8 cellular contexts compared by ENCODE assay signal in genomic region chr10:58435297-58435696, GRCh38. TPM values are rescaled to one million over a fixed set of nuclear protein-coding genes. Genes with fewer than 3 reads are reported as not detected.
DNase-seq lines count a peak whose midpoint lies in the region; ATAC-seq, FAIRE-seq and TF ChIP-seq lines count a peak whose summit lies in the region.

No MANE protein-coding gene starts in this region.

- in situ Hi-C loops in GM13977 (cut with MboI; ENCODE audit: low pct_unique_long_range_greater_than_20kb, low sequenced_read_pairs, unreplicated experiment), result no loop called here

- DNase-seq in GOT3 (lab: John Stamatoyannopoulos, UW), result peak; percentile 41
- DNase-seq in RCC 7860 (ENCODE audit: low spot score), result peak; percentile 99
- DNase-seq in fibroblast of gingiva (ENCODE audit: low read depth), result peak; percentile 99
- peak; percentile 100 for DNase-seq in renal cortical epithelial cell (ENCODE audit: low read depth)
- DNase-seq in NCI-H1105 (lab: John Stamatoyannopoulos, UW), result no peak
- DNase-seq in NCI-H345 treated with DMSO at 0.1 percent for 48 hours (lab: John Stamatoyannopoulos, UW; ENCODE audit: unreplicated experiment), result no peak
- no peak for DNase-seq in GM13977 (ENCODE audit: low spot score)

- no peak for TF ChIP-seq CTCF in GM13977 (IDR thresholded peaks at IDR 0.05; ENCODE audit: extremely low read depth, insufficient read depth, missing control alignments)

- peak; percentile 99 for FAIRE-seq in RCC 7860 (lab: Jason Lieb, UNC)

- ATAC-seq in HG03460 (IDR thresholded peaks at IDR 0.05; ENCODE audit: unreplicated experiment), result no peak

RNA-seq across cellular contexts. Expression of gene TFAM, which starts 50.1 kb away (rescaled TPM):
- 33.3 and 41.0 TPM in 2 replicates for total RNA-seq in renal cortical epithelial cell

Comparison
In these comparisons a context has a peak if more than half of its experiments do, and no peak if none do; other contexts are left out.
1. DNase-seq: peak in GOT3 (single experiment), RCC 7860 (single experiment), fibroblast of gingiva (single experiment) and renal cortical epithelial cell (single experiment); none in NCI-H1105 (single experiment), NCI-H345 treated with DMSO at 0.1 percent for 48 hours (single experiment) and GM13977 (single experiment).